Comparison of ENCODE assay signal across 25 cellular contexts in the genomic region with DNA sequence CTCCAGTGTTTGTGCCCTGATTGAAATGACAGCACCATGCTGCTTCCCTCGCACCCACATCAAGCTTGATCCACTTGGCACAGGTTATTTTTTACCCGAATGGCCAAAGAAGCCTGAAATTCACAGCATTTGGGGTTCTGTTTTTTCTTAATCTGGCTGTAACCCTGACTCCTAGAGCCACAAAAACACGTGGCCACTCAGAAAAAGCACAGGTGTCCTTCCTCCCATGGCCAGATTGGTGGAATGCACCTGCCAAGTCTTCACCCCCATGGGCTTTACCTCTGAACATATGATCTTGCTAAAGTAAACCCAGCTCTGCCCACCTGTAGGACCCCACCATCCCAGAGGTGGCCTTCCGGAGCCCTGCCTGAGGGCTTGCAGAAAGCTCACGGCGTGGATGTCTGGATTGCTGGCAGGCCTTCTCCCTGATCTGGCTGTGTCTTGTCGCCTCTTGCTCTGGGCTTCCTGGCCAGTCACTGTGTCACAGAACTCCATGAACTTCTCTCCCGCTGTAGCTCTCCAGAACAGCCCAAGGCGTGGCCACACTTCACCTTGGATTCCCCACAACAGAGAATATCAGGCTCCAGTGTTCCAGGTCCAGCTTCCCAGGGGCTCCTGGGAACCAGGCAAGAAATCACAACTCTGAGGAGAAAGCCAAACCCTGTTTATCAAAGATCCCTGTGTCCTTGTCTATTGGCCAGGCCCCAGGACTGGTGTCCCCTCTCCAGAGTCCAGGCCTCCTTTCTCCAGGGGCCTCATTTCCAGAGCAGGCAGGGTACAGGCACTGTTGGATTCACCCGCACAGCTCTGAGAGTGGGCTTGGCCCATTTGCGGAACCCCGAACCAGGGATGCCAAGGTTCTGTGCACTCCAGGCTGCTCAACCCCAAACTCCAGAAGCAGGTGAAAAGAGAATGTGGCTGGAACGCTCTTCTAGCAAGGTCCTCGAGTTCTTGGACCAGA.
DNase-seq lines count a peak whose midpoint lies in the region; ATAC-seq and TF ChIP-seq lines count a peak whose summit lies in the region.
"Had no signal": no experiment of that assay in that cellular context is flagged by ENCODE, and none has a peak within 500 bp of the region (broad histone marks: within the 10 kb centered on the region; RNA-seq: fewer than 3 reads in every experiment).

No MANE protein-coding gene starts in this region.

- ATAC-seq in stimulated activated naive CD8-positive, alpha-beta T cell treated with anti-CD3 and anti-CD28 coated beads, Interleukin-15, Interleukin-2, amounts not matched to agents 100 U/mL and 50 U/mL, for 24 hours: no peak
- ATAC-seq in GM19452 (IDR thresholded peaks at IDR 0.05; ENCODE audit: unreplicated experiment): no peak
- ATAC-seq in esophagus mucosa: no peak
- ATAC-seq: activated CD8-positive, alpha-beta T cell treated with anti-CD3 and anti-CD28 coated beads for 36 hours; natural killer cell; T-cell had no signal

- no peaks in the 10 kb centered on the region for H3K27me3 ChIP-seq in A673 (replicated peaks; ENCODE audit: insufficient read depth, low read depth, low read length, poor library complexity)
- H3K27me3 ChIP-seq: cardiac muscle cell, MG63, ovary, SJSA1, suprapubic skin had no signal

- BruUV-seq in A673 (replicated peaks; lab: Mats Ljungman, UMichigan): no TSS peak

- POLR2A ChIA-PET in A673 (lab: Charles Lee; ENCODE audit: low non-redundant PET): no interaction called here

- H3K4me3 ChIP-seq in A673 (ENCODE audit: low read depth, low read length, poor library complexity, severe bottlenecking): no peak overlapping the region
- H3K4me3 ChIP-seq: cardiac muscle cell, lower lobe of right lung, MG63, ovary, SJSA1, suprapubic skin had no signal

- no peak for TF ChIP-seq CTCF in osteocyte (IDR thresholded peaks at IDR 0.05)
- TF ChIP-seq CTCF in A673 (conservative IDR thresholded peaks at IDR 0.05; ENCODE audit: low read depth, low read length): no peak

- H3K4me1 ChIP-seq in A673 (ENCODE audit: insufficient read depth, low read length, poor library complexity, severe bottlenecking): no peaks in the 10 kb centered on the region

- H3K36me3 Mint-ChIP-seq in stimulated activated naive CD8-positive, alpha-beta T cell treated with anti-CD3 and anti-CD28 coated beads, Interleukin-15, Interleukin-2, amounts not matched to agents 100 ng/mL and 50 ng/mL, for 24 hours (ENCODE audit: low read depth): no peaks in the 10 kb centered on the region
- no peaks in the 10 kb centered on the region for H3K36me3 Mint-ChIP-seq in osteocyte (ENCODE audit: unreplicated experiment)
- H3K36me3 Mint-ChIP-seq: CD14-positive monocyte, natural killer cell, T-cell had no signal

- H3K36me3 ChIP-seq in A673 (ENCODE audit: insufficient read depth, low read length, poor library complexity, severe bottlenecking): no peaks in the 10 kb centered on the region
- H3K36me3 ChIP-seq: cardiac muscle cell, lower lobe of right lung, MG63, ovary, SJSA1, suprapubic skin had no signal

- peaks cover 23% of the 10 kb centered on the region for H3K4me1 Mint-ChIP-seq in stimulated activated naive CD8-positive, alpha-beta T cell treated with anti-CD3 and anti-CD28 coated beads, Interleukin-15, Interleukin-2, amounts not matched to agents 100 ng/mL and 50 ng/mL, for 24 hours (ENCODE audit: low read depth)
- peaks cover 60% of the 10 kb centered on the region for H3K4me1 Mint-ChIP-seq in osteocyte (ENCODE audit: unreplicated experiment)

- H3K9me3 ChIP-seq in A673 (ENCODE audit: low read depth, low read length, poor library complexity, severe bottlenecking): no peaks in the 10 kb centered on the region
- H3K9me3 ChIP-seq: lower lobe of right lung, MG63, ovary, SJSA1, suprapubic skin had no signal

- CTCF ChIA-PET in A673 (lab: Charles Lee): no interaction called here

- DNase-seq in stimulated activated naive CD8-positive, alpha-beta T cell treated with anti-CD3 and anti-CD28 coated beads, Interleukin-15, Interleukin-2, amounts not matched to agents 100 U/mL and 50 U/mL, for 24 hours: no peak
- DNase-seq in cerebellar cortex (ENCODE audit: low spot score) (peak; percentile 64), osteocyte (ENCODE audit: extremely low spot score, unreplicated experiment) (no peak), A673 (ENCODE audit: low spot score) (no peak)
- DNase-seq: activated CD8-positive, alpha-beta T cell treated with anti-CD3 and anti-CD28 coated beads for 36 hours; activated naive CD4-positive, alpha-beta T cell; activated T-cell treated with anti-CD3 and anti-CD28 coated beads for 4 hours; amygdala; DND-41; KBM-7; MG63; natural killer cell; NCI-H2081; NCI-H2227 treated with DMSO at 0.1 percent for 48 hours; ovary; stimulated activated CD4-positive, alpha-beta T cell treated with anti-CD3 and anti-CD28 coated beads, Interleukin-2, amount 100 ng/mL, for 48 hours; T-cell had no signal

- intact Hi-C loops in A673 (cut with micrococcal nuclease; ENCODE audit: unreplicated experiment): no loop called here

- no peak overlapping the region for H3K4me3 Mint-ChIP-seq in stimulated activated naive CD8-positive, alpha-beta T cell treated with anti-CD3 and anti-CD28 coated beads, Interleukin-15, Interleukin-2, amounts not matched to agents 100 ng/mL and 50 ng/mL, for 24 hours
- no peak overlapping the region for H3K4me3 Mint-ChIP-seq in osteocyte (ENCODE audit: unreplicated experiment)
- H3K4me3 Mint-ChIP-seq: activated CD8-positive, alpha-beta T cell treated with anti-CD3 and anti-CD28 coated beads for 36 hours; CD14-positive monocyte; natural killer cell; T-cell had no signal

- H3K27ac Mint-ChIP-seq in stimulated activated naive CD8-positive, alpha-beta T cell treated with anti-CD3 and anti-CD28 coated beads, Interleukin-15, Interleukin-2, amounts not matched to agents 100 ng/mL and 50 ng/mL, for 24 hours: peak overlapping the region; percentile 40
- H3K27ac Mint-ChIP-seq in osteocyte (ENCODE audit: unreplicated experiment): peak overlapping the region; percentile 92
- H3K27ac Mint-ChIP-seq: activated CD8-positive, alpha-beta T cell treated with anti-CD3 and anti-CD28 coated beads for 36 hours; natural killer cell; T-cell had no signal

- peaks cover 6% of the 10 kb centered on the region for H3K27me3 Mint-ChIP-seq in stimulated activated naive CD8-positive, alpha-beta T cell treated with anti-CD3 and anti-CD28 coated beads, Interleukin-15, Interleukin-2, amounts not matched to agents 100 ng/mL and 50 ng/mL, for 24 hours
- H3K27me3 Mint-ChIP-seq in osteocyte (ENCODE audit: unreplicated experiment): no peaks in the 10 kb centered on the region
- H3K27me3 Mint-ChIP-seq: T-cell had no signal

- H3K9me3 Mint-ChIP-seq in stimulated activated naive CD8-positive, alpha-beta T cell treated with anti-CD3 and anti-CD28 coated beads, Interleukin-15, Interleukin-2, amounts not matched to agents 100 ng/mL and 50 ng/mL, for 24 hours: peaks cover 3% of the 10 kb centered on the region
- H3K9me3 Mint-ChIP-seq in osteocyte (ENCODE audit: unreplicated experiment): no peaks in the 10 kb centered on the region
- H3K9me3 Mint-ChIP-seq: activated CD8-positive, alpha-beta T cell treated with anti-CD3 and anti-CD28 coated beads for 36 hours; natural killer cell; T-cell had no signal

- no peak overlapping the region for H3K27ac ChIP-seq in A673 (ENCODE audit: low read depth, low read length, poor library complexity, severe bottlenecking)
- H3K27ac ChIP-seq: cardiac muscle cell, lower lobe of right lung, ovary, SJSA1, suprapubic skin had no signal
